Comparison of ENCODE assay signal across 8 cellular contexts in the genomic region with DNA sequence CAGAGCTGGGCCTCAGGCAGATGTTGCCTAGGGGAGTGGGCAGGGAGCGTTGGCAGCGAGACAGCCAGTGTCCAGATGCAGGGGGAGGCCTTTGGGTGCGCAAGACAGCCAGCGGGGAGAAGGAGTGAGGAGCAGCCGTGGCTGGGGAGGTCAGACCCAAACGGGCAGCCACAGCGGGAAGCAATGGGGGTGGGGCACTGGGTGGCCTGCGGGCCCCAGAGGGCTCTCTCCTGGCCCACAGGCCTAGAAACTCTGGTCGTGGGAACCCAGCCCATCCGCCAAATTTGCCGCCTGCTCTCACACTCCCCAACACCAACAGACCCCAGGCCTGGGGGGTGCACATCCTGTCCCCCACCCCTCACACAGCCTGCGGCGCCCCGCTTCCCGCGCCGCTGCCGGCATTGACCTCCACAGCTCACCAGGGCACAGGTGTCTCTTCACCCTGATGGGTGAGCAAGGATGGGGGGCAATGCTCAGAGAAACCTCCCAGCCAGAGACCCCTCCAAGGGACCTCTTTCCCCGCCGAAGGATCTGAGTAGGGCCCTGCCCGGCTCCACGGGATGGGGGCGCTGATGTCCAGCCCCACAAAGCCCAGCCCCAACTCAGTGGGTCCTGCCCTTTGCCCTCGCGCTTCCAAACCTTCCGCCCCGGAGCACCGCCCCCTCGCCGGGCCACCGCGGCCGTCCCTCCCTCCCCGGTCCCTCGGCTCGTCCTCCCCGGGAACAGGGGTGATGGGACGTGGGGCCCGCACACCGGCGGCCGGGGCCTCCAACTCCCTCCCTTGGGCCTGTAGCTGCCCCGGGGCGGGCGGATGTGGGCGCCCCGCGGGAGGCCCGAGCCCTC. TPM values are rescaled to one million over a fixed set of nuclear protein-coding genes. Genes with fewer than 3 reads are reported as not detected.
DNase-seq lines count a peak whose midpoint lies in the region; ATAC-seq, FAIRE-seq and TF ChIP-seq lines count a peak whose summit lies in the region.

No MANE protein-coding gene starts in this region.

- WGBS in small intestine, 3 donors, result 7 to 24% (median 23%) methylated on average over 41 to 49 of the region's 49 CpGs

- TF ChIP-seq CTCF in GM12875 (IDR thresholded peaks at IDR 0.05; ENCODE audit: borderline replicate concordance, insufficient read depth, low read depth, low read length), result 0 out of 2 replicates have a peak, but pooled peaks have one; percentile 21
- peak; percentile 43 for TF ChIP-seq CTCF in brain microvascular endothelial cell (IDR thresholded peaks at IDR 0.05; ENCODE audit: low read depth, low read length, missing control alignments)

- peak; percentile 28 to 55 for DNase-seq in SJSA1 (ENCODE audit: low read depth in 1 of 2, low spot score in 2 of 2)
- DNase-seq in brain microvascular endothelial cell, result no peak
- DNase-seq in immature natural killer cell, result peak; percentile 78 to 82 (median 78)
- DNase-seq in small intestine, result peak; percentile 35
- no peak for DNase-seq in NCI-H187 (lab: John Stamatoyannopoulos, UW)

- peak overlapping the region; percentile 94 for H3K27ac ChIP-seq in SJSA1
- peak overlapping the region; percentile 45 for H3K27ac ChIP-seq in brain microvascular endothelial cell
- H3K27ac ChIP-seq in small intestine (ENCODE audit: low read depth in 1 of 2, low read length in 1 of 2), result peak overlapping the region; percentile 75 to 93

- H3K36me3 ChIP-seq in SJSA1 (peaks cover 40% of the 10 kb centered on the region), brain microvascular endothelial cell (replicated peaks) (peaks cover 4% of the 10 kb centered on the region), small intestine (ENCODE audit: control insufficient read depth in 2 of 2, insufficient read depth in 2 of 2, low read length in 2 of 2) (no peaks in the 10 kb centered on the region)

- H3K4me1 ChIP-seq in SJSA1 (replicated peaks) (peaks cover 57% of the 10 kb centered on the region), small intestine (ENCODE audit: control insufficient read depth in 2 of 2, insufficient read depth in 1 of 2, low read depth in 1 of 2, low read length in 1 of 2) (peaks cover 0 to 37% of the 10 kb centered on the region in 2 donors)

- H3K27me3 Mint-ChIP-seq in immature natural killer cell (ENCODE audit: low read depth in 3 of 3), result peaks cover 8 to 17% (median 8%) of the 10 kb centered on the region in 3 donors

- H3K27ac Mint-ChIP-seq in immature natural killer cell, result peak overlapping the region; percentile 74 to 98 (median 92)

- H3K36me3 Mint-ChIP-seq in immature natural killer cell, result no peaks in the 10 kb centered on the region

- in situ Hi-C loops in brain microvascular endothelial cell (cut with HindIII; ENCODE audit: low pct_ligation_motif_present, low sequenced_read_pairs), result no loop called here

- H3K4me1 Mint-ChIP-seq in immature natural killer cell, result peaks cover 62 to 79% of the 10 kb centered on the region in 2 donors

- peak overlapping the region; percentile 78 to 94 (median 86) for H3K4me3 Mint-ChIP-seq in immature natural killer cell

- H3K9me3 Mint-ChIP-seq in immature natural killer cell, result no peaks in the 10 kb centered on the region

- no peak for FAIRE-seq in small intestine (lab: Jason Lieb, UNC)

- peak overlapping the region; percentile 66 for H3K4me3 ChIP-seq in GM12875 (ENCODE audit: low read depth, low read length)
- H3K4me3 ChIP-seq in SJSA1, result peak overlapping the region; percentile 94
- H3K4me3 ChIP-seq in brain microvascular endothelial cell (ENCODE audit: low read depth, low read length), result peak overlapping the region; percentile 81
- peak overlapping the region; percentile 71 to 76 for H3K4me3 ChIP-seq in small intestine (ENCODE audit: low read depth in 1 of 2, low read length in 2 of 2)

- no peaks in the 10 kb centered on the region for H3K9me3 ChIP-seq in SJSA1 (replicated peaks)
- no peaks in the 10 kb centered on the region for H3K9me3 ChIP-seq in small intestine (ENCODE audit: control insufficient read depth, low read depth)

- H3K27me3 ChIP-seq in SJSA1 (replicated peaks) (no peaks in the 10 kb centered on the region), brain microvascular endothelial cell (replicated peaks) (no peaks in the 10 kb centered on the region), small intestine (ENCODE audit: control insufficient read depth in 2 of 2, insufficient read depth in 2 of 2, low read length in 2 of 2) (no peaks in the 10 kb centered on the region)

- ATAC-seq in HG02884 (IDR thresholded peaks at IDR 0.05; ENCODE audit: unreplicated experiment) (peak; percentile 21), HG03378 (IDR thresholded peaks at IDR 0.05; ENCODE audit: unreplicated experiment) (no peak)

RNA-seq across cellular contexts. Expression of a gene that starts 0.8 kb away (rescaled TPM):
- total RNA-seq in SJSA1 (2014; rRNA removed; shearing (Covaris generic)), result 29.7 and 37.5 TPM in 2 replicates
- polyA plus RNA-seq in immature natural killer cell (10 to 100 TPM in 2 of 3 donors, 1 to 10 TPM in 1; 5.9 to 29.1 (median 11.5) TPM), small intestine (10 to 100 TPM in 1 of 3 donors, 1 to 10 TPM in 2; 2.2 to 30.3 (median 6.2) TPM)

RNA-seq across cellular contexts. Expression of a gene that starts 45.9 kb away (rescaled TPM):
- total RNA-seq in SJSA1 (2014; rRNA removed; shearing (Covaris generic)), result 3.6 and 4.3 TPM in 2 replicates
- 1 to 10 TPM in 2 of 3 donors, under 1 TPM in 1; 0.54 to 5.6 (median 3.1) TPM for polyA plus RNA-seq in immature natural killer cell
- polyA plus RNA-seq in small intestine, result 10 to 100 TPM in 1 of 3 donors, 1 to 10 TPM in 2; 5.1 to 12.1 (median 5.4) TPM

Comparison
In these comparisons a context has a peak if more than half of its experiments do, and no peak if none do; other contexts are left out.
1. DNase-seq: peak in SJSA1 (2 of 2), immature natural killer cell (3 of 3) and small intestine (single experiment); none in brain microvascular endothelial cell (single experiment) and NCI-H187 (0 of 2).
2. Peak in every context shown above with its lines, with median percentiles within 50 percentile points of each other: H3K4me3 ChIP-seq and H3K27ac ChIP-seq.